In the genomic region with DNA sequence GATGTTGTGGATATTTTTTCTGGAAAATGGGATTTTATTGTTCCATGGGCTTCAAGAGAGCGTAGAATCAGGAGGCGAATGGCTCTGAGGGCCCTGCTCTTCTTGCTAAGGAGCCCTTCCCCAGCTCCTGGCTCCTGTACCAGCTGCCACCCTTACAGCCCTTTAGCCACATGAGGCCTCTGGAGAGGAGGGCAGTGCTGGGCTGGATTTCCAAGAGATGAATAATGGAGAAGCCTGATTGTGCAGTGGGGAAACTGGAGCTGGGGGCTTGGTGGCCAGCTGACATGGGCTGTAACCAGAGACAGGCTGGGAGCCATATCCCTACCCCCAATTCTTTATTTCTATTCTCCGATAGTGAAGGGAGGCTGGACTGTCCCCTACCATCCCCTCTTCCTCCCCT, we compare ENCODE assay signal across 22 cellular contexts. TPM values are rescaled to one million over a fixed set of nuclear protein-coding genes. Genes with fewer than 3 reads are reported as not detected.
"Had no signal": no experiment of that assay in that cellular context is flagged by ENCODE, and none has a peak within 500 bp of the region (broad histone marks: within the 10 kb centered on the region; RNA-seq: fewer than 3 reads in every experiment).

No MANE protein-coding gene starts in this region.

- H3K4me3 Mint-ChIP-seq: activated CD4-positive, alpha-beta memory T cell treated with anti-CD3 and anti-CD28 coated beads for 36 hours; activated CD4-positive, alpha-beta T cell treated with anti-CD3 and anti-CD28 coated beads, Interleukin-2, amount 10 ng/mL, durations not matched to agents 7 days and 5 days; activated naive CD4-positive, alpha-beta T cell treated with anti-CD3 and anti-CD28 coated beads for 36 hours; activated naive CD8-positive, alpha-beta T cell; activated T-cell treated with anti-CD3 and anti-CD28 coated beads, Interleukin-2, amount 50 U/mL, for 4 hours had no signal

- H3K27me3 Mint-ChIP-seq: activated CD4-positive, alpha-beta memory T cell treated with anti-CD3 and anti-CD28 coated beads for 36 hours; activated CD4-positive, alpha-beta T cell treated with anti-CD3 and anti-CD28 coated beads, Interleukin-2, amount 10 ng/mL, durations not matched to agents 7 days and 5 days; activated naive CD8-positive, alpha-beta T cell had no signal

- H3K4me3 ChIP-seq: K562 had no signal

- ATAC-seq: activated T-cell treated with anti-CD3 and anti-CD28 coated beads, Interleukin-2, amount 50 U/mL, for 4 hours; K562 had no signal

- H3K27ac Mint-ChIP-seq: activated CD4-positive, alpha-beta T cell treated with anti-CD3 and anti-CD28 coated beads, Interleukin-2, amount 10 ng/mL, durations not matched to agents 7 days and 5 days; activated naive CD4-positive, alpha-beta T cell treated with anti-CD3 and anti-CD28 coated beads for 36 hours; activated naive CD8-positive, alpha-beta T cell had no signal

- H3K27ac ChIP-seq: VCaP had no signal

- DNase-seq: activated CD4-positive, alpha-beta memory T cell treated with anti-CD3 and anti-CD28 coated beads for 36 hours; activated CD4-positive, alpha-beta T cell treated with anti-CD3 and anti-CD28 coated beads, Interleukin-2, amount 10 ng/mL, durations not matched to agents 7 days and 5 days; activated CD4-positive, CD25-positive, alpha-beta regulatory T cell; activated CD8-positive, alpha-beta memory T cell treated with anti-CD3 and anti-CD28 coated beads for 24 hours; activated gamma-delta T cell; activated naive CD4-positive, alpha-beta T cell treated with anti-CD3 and anti-CD28 coated beads for 36 hours; activated T-cell treated with anti-CD3 and anti-CD28 coated beads, Interleukin-2, amount 50 U/mL, for 4 hours; amygdala; Karpas-422; MM.1S; NCI-H1105; NCI-H1436; NCI-H1694 treated with DMSO at 0.1 percent for 48 hours; NCI-H2029 treated with DMSO at 0.1 percent for 48 hours; NCI-H345; NCI-H510A; NCI-H69; SIG-M5; T-helper 1 cell had no signal

- H3K36me3 Mint-ChIP-seq: activated naive CD8-positive, alpha-beta T cell had no signal

- H3K9me3 Mint-ChIP-seq: activated CD4-positive, alpha-beta memory T cell treated with anti-CD3 and anti-CD28 coated beads for 36 hours; activated CD4-positive, alpha-beta T cell treated with anti-CD3 and anti-CD28 coated beads, Interleukin-2, amount 10 ng/mL, durations not matched to agents 7 days and 5 days; activated naive CD4-positive, alpha-beta T cell treated with anti-CD3 and anti-CD28 coated beads for 36 hours; activated T-cell treated with anti-CD3 and anti-CD28 coated beads, Interleukin-2, amount 50 U/mL, for 4 hours had no signal

RNA-seq across cellular contexts. Expression of gene DLK2, which starts 45.6 kb away (rescaled TPM):
- total RNA-seq: activated CD4-positive, alpha-beta T cell treated with anti-CD3 and anti-CD28 coated beads, Interleukin-2, amount 10 ng/mL, durations not matched to agents 7 days and 5 days had no signal
